ENCODE assay signal across 8 cellular contexts in the genomic region with DNA sequence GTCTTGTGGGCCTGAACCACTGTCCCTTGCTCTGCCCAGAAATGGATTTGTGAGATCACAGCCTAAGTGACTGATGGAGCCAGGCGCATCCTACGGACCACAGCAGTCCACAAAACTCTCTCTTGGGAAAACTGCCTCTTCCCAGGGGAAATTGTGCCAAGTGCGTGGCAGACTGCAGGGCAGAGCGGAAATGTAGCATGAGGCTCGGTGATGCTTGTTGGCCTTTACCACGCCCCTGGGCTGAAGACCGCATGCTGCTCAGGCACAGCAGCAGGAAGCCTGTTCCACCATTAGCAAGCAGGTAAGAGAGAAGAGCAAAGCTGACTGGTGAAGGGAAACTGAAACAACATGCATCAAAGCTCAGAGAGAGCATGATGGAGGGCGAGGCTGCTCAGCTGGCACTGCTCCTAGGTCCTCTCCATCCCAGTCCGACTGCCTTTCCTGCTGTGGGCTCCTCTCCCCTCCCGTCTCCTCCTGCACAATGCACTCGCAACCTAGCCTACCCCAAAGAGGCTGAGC.
DNase-seq lines count a peak whose midpoint lies in the region; ATAC-seq and TF ChIP-seq lines count a peak whose summit lies in the region.

No MANE protein-coding gene starts in this region.

- peak; percentile 75 for DNase-seq in GM12865 (ENCODE audit: low read depth)
- DNase-seq in activated CD4-positive, alpha-beta T cell treated with anti-CD3 and anti-CD28 coated beads for 24 hours (ENCODE audit: low read depth in 2 of 2) = peak; percentile 26
- DNase-seq in activated naive CD8-positive, alpha-beta T cell treated with anti-CD3 and anti-CD28 coated beads, Interleukin-2, amount 50 U/mL, for 24 hours = peak; percentile 49
- DNase-seq in stimulated activated CD4-positive, alpha-beta T cell treated with anti-CD3 and anti-CD28 coated beads, Interleukin-4, amount 100 ng/mL, for 1 hour = peak; percentile 51
- no peak for DNase-seq in GOT3 (lab: John Stamatoyannopoulos, UW)
- no peak for DNase-seq in Kasumi-1 (lab: John Stamatoyannopoulos, UW)
- DNase-seq in NCI-H128 (lab: John Stamatoyannopoulos, UW; ENCODE audit: unreplicated experiment) = no peak

- H3K4me3 ChIP-seq in GM12865 (ENCODE audit: low read depth, low read length) = no peak overlapping the region

- peak overlapping the region; percentile 93 for H3K27ac Mint-ChIP-seq in activated naive CD8-positive, alpha-beta T cell treated with anti-CD3 and anti-CD28 coated beads, Interleukin-2, amount 50 U/mL, for 24 hours

- ATAC-seq in activated naive CD8-positive, alpha-beta T cell treated with anti-CD3 and anti-CD28 coated beads, Interleukin-2, amount 50 U/mL, for 24 hours = peak; percentile 88
- no peak for ATAC-seq in HG03521 (IDR thresholded peaks at IDR 0.05; ENCODE audit: unreplicated experiment)

- H3K4me3 Mint-ChIP-seq in activated naive CD8-positive, alpha-beta T cell treated with anti-CD3 and anti-CD28 coated beads, Interleukin-2, amount 50 U/mL, for 24 hours = peak overlapping the region; percentile 20

- peaks cover 2% of the 10 kb centered on the region for H3K36me3 Mint-ChIP-seq in activated naive CD8-positive, alpha-beta T cell treated with anti-CD3 and anti-CD28 coated beads, Interleukin-2, amount 50 U/mL, for 24 hours (ENCODE audit: low read depth)

- H3K27me3 Mint-ChIP-seq in activated naive CD8-positive, alpha-beta T cell treated with anti-CD3 and anti-CD28 coated beads, Interleukin-2, amount 50 U/mL, for 24 hours = no peaks in the 10 kb centered on the region

- no peak for TF ChIP-seq CTCF in GM12865 (IDR thresholded peaks at IDR 0.05; ENCODE audit: insufficient read depth, low read depth, low read length, missing control alignments)

- H3K4me1 Mint-ChIP-seq in activated naive CD8-positive, alpha-beta T cell treated with anti-CD3 and anti-CD28 coated beads, Interleukin-2, amount 50 U/mL, for 24 hours = peaks cover 47% of the 10 kb centered on the region

- no peaks in the 10 kb centered on the region for H3K9me3 Mint-ChIP-seq in activated naive CD8-positive, alpha-beta T cell treated with anti-CD3 and anti-CD28 coated beads, Interleukin-2, amount 50 U/mL, for 24 hours

Comparison
In these comparisons a context has a peak if more than half of its experiments do, and no peak if none do; other contexts are left out.
1. DNase-seq: peak in GM12865 (single experiment), activated CD4-positive, alpha-beta T cell treated with anti-CD3 and anti-CD28 coated beads for 24 hours (2 of 2), activated naive CD8-positive, alpha-beta T cell treated with anti-CD3 and anti-CD28 coated beads, Interleukin-2, amount 50 U/mL, for 24 hours (single experiment) and stimulated activated CD4-positive, alpha-beta T cell treated with anti-CD3 and anti-CD28 coated beads, Interleukin-4, amount 100 ng/mL, for 1 hour (single experiment); none in GOT3 (single experiment), Kasumi-1 (0 of 2) and NCI-H128 (single experiment).